In genomic region chr2:36404754-36405153, GRCh38 we compare ENCODE assay signal across 14 cellular contexts. TPM values are rescaled to one million over a fixed set of nuclear protein-coding genes. Genes with fewer than 3 reads are reported as not detected.
DNase-seq lines count a peak whose midpoint lies in the region; ATAC-seq, FAIRE-seq and TF ChIP-seq lines count a peak whose summit lies in the region.
"Had no signal": no experiment of that assay in that cellular context is flagged by ENCODE, and none has a peak within 500 bp of the region (broad histone marks: within the 10 kb centered on the region; RNA-seq: fewer than 3 reads in every experiment).

No MANE protein-coding gene starts in this region.

- H3K4me1 Mint-ChIP-seq in chondrocyte (ENCODE audit: low read depth) = peaks cover 33% of the 10 kb centered on the region
- H3K4me1 Mint-ChIP-seq: activated naive CD4-positive, alpha-beta T cell treated with anti-CD3 and anti-CD28 coated beads, Interleukin-2, amount 50 U/mL, for 24 hours had no signal

- no peaks in the 10 kb centered on the region for H3K27me3 Mint-ChIP-seq in chondrocyte (ENCODE audit: low read depth)
- H3K27me3 Mint-ChIP-seq: CD4-positive, alpha-beta T cell had no signal

- no peak for TF ChIP-seq CTCF in chondrocyte (IDR thresholded peaks at IDR 0.05)
- TF ChIP-seq CTCF in WERI-Rb-1 (IDR thresholded peaks at IDR 0.05; ENCODE audit: low read depth, low read length) = no peak

- H3K4me3 Mint-ChIP-seq in chondrocyte (ENCODE audit: unreplicated experiment) = no peak overlapping the region
- H3K4me3 Mint-ChIP-seq: activated naive CD4-positive, alpha-beta T cell treated with anti-CD3 and anti-CD28 coated beads, Interleukin-2, amount 50 U/mL, for 24 hours; CD4-positive, alpha-beta T cell had no signal

- no peaks in the 10 kb centered on the region for H3K27me3 ChIP-seq in WERI-Rb-1 (ENCODE audit: insufficient read depth, low read depth, severe bottlenecking)
- H3K27me3 ChIP-seq: heart left ventricle, uterus had no signal

- H3K36me3 Mint-ChIP-seq in chondrocyte (ENCODE audit: low read depth) = no peaks in the 10 kb centered on the region
- H3K36me3 Mint-ChIP-seq: activated naive CD4-positive, alpha-beta T cell treated with anti-CD3 and anti-CD28 coated beads, Interleukin-2, amount 50 U/mL, for 24 hours had no signal

- no peaks in the 10 kb centered on the region for H3K9me3 Mint-ChIP-seq in chondrocyte (ENCODE audit: low read depth)
- H3K9me3 Mint-ChIP-seq: activated naive CD4-positive, alpha-beta T cell treated with anti-CD3 and anti-CD28 coated beads, Interleukin-2, amount 50 U/mL, for 24 hours; CD4-positive, alpha-beta T cell; HFFc6 had no signal

- no peaks in the 10 kb centered on the region for H3K36me3 ChIP-seq in WERI-Rb-1
- H3K36me3 ChIP-seq: uterus had no signal

- peak overlapping the region; percentile 37 for H3K27ac Mint-ChIP-seq in chondrocyte (ENCODE audit: unreplicated experiment)
- H3K27ac Mint-ChIP-seq: activated naive CD4-positive, alpha-beta T cell treated with anti-CD3 and anti-CD28 coated beads, Interleukin-2, amount 50 U/mL, for 24 hours; CD4-positive, alpha-beta T cell; HFFc6 had no signal

- no peak overlapping the region for H3K27ac ChIP-seq in WERI-Rb-1

- H3K9me3 ChIP-seq in WERI-Rb-1 (ENCODE audit: severe bottlenecking) = no peaks in the 10 kb centered on the region
- H3K9me3 ChIP-seq: heart left ventricle, uterus had no signal

- ATAC-seq in GM21447 (IDR thresholded peaks at IDR 0.05; ENCODE audit: unreplicated experiment) = peak; percentile 68
- peak; percentile 45 for ATAC-seq in HG03139 (IDR thresholded peaks at IDR 0.05; ENCODE audit: unreplicated experiment)
- ATAC-seq: heart left ventricle had no signal

- peak; percentile 44 for FAIRE-seq in GM18507 (lab: Jason Lieb, UNC)

- DNase-seq in GM18507 (ENCODE audit: extremely low spot score, insufficient read length, low read depth) (no peak), chondrocyte (ENCODE audit: low spot score) (no peak), GF-D8 (lab: John Stamatoyannopoulos, UW) (no peak), WERI-Rb-1 (no peak)
- no peak for DNase-seq in stimulated activated naive CD4-positive, alpha-beta T cell (lab: John Stamatoyannopoulos, UW)
- no peak for DNase-seq in effector CD8-positive, alpha-beta T cell (lab: John Stamatoyannopoulos, UW)
- DNase-seq: CD4-positive, alpha-beta T cell; heart left ventricle; uterus had no signal

- H3K4me3 ChIP-seq in WERI-Rb-1 (ENCODE audit: low read depth, low read length) = no peak overlapping the region
- H3K4me3 ChIP-seq: heart left ventricle, lung, uterus had no signal

RNA-seq across cellular contexts. Expression of gene CRIM1, which starts 49.2 kb away (rescaled TPM):
- total RNA-seq in chondrocyte = 99.5 to 194 TPM (median 184 TPM) in 3 replicates
